In genomic region chr4:85940131-85940530, GRCh38 we compare ENCODE assay signal across 14 cellular contexts.
"Had no signal": no experiment of that assay in that cellular context is flagged by ENCODE, and none has a peak within 500 bp of the region (broad histone marks: within the 10 kb centered on the region; RNA-seq: fewer than 3 reads in every experiment).

No MANE protein-coding gene starts in this region.

- H3K36me3 ChIP-seq: brain microvascular endothelial cell, neural progenitor cell, right atrium auricular region had no signal

- H2AFZ ChIP-seq: neural progenitor cell had no signal

- H3K9ac ChIP-seq: neural progenitor cell had no signal

- H3K9me3 Mint-ChIP-seq: activated T-cell treated with anti-CD3 and anti-CD28 coated beads, Interleukin-2, amount 50 U/mL, for 4 hours; dendritic cell treated with granulocyte-macrophage colony-stimulating factor and Interleukin-4, amounts not matched to agents 40 ng/mL and 50 ng/mL, for 4 days; neural progenitor cell had no signal

- H3K27me3 Mint-ChIP-seq: activated CD4-positive, alpha-beta memory T cell treated with anti-CD3 and anti-CD28 coated beads for 36 hours; activated naive CD8-positive, alpha-beta T cell; dendritic cell treated with granulocyte-macrophage colony-stimulating factor and Interleukin-4, amounts not matched to agents 40 ng/mL and 50 ng/mL, for 4 days had no signal

- H3K4me3 Mint-ChIP-seq: activated CD4-positive, alpha-beta memory T cell treated with anti-CD3 and anti-CD28 coated beads for 36 hours; activated naive CD8-positive, alpha-beta T cell; activated T-cell treated with anti-CD3 and anti-CD28 coated beads, Interleukin-2, amount 50 U/mL, for 4 hours; dendritic cell treated with granulocyte-macrophage colony-stimulating factor and Interleukin-4, amounts not matched to agents 40 ng/mL and 50 ng/mL, for 4 days; immature natural killer cell; neural progenitor cell; stimulated activated effector memory CD8-positive, alpha-beta T cell treated with anti-CD3 and anti-CD28 coated beads, Interleukin-12 subunit alpha, Interleukin-12 subunit beta, amount 100 ng/mL, for 72 hours had no signal

- H3K9me3 ChIP-seq: left lung, right atrium auricular region, tibial nerve had no signal

- H3K4me2 ChIP-seq: neural progenitor cell had no signal

- DNase-seq: activated CD4-positive, alpha-beta memory T cell treated with anti-CD3 and anti-CD28 coated beads for 36 hours; activated gamma-delta T cell; activated T-cell treated with anti-CD3 and anti-CD28 coated beads, Interleukin-2, amount 50 U/mL, for 4 hours; brain microvascular endothelial cell; cerebellar nuclear complex; immature natural killer cell; left lung had no signal

- H3K27ac Mint-ChIP-seq: activated CD4-positive, alpha-beta memory T cell treated with anti-CD3 and anti-CD28 coated beads for 36 hours; activated naive CD8-positive, alpha-beta T cell; dendritic cell treated with granulocyte-macrophage colony-stimulating factor and Interleukin-4, amounts not matched to agents 40 ng/mL and 50 ng/mL, for 4 days; immature natural killer cell; neural progenitor cell; stimulated activated effector memory CD8-positive, alpha-beta T cell treated with anti-CD3 and anti-CD28 coated beads, Interleukin-12 subunit alpha, Interleukin-12 subunit beta, amount 100 ng/mL, for 72 hours had no signal

- H3K27ac ChIP-seq: brain microvascular endothelial cell, left lung, neural progenitor cell, right atrium auricular region, tibial nerve had no signal

- H3K36me3 Mint-ChIP-seq: activated CD4-positive, alpha-beta memory T cell treated with anti-CD3 and anti-CD28 coated beads for 36 hours; activated naive CD8-positive, alpha-beta T cell; immature natural killer cell; stimulated activated effector memory CD8-positive, alpha-beta T cell treated with anti-CD3 and anti-CD28 coated beads, Interleukin-12 subunit alpha, Interleukin-12 subunit beta, amount 100 ng/mL, for 72 hours had no signal

- H3K4me3 ChIP-seq: left lung, neural progenitor cell, right atrium auricular region, tibial nerve had no signal

- H3K4me1 ChIP-seq: left lung, neural progenitor cell, tibial nerve had no signal

- ATAC-seq: activated CD4-positive, CD25-positive, alpha-beta regulatory T cell treated with anti-CD3 and anti-CD28 coated beads, Interleukin-2, amount 50 U/mL, for 24 hours; activated T-cell treated with anti-CD3 and anti-CD28 coated beads, Interleukin-2, amount 50 U/mL, for 4 hours; left lung; stimulated activated effector memory CD8-positive, alpha-beta T cell treated with anti-CD3 and anti-CD28 coated beads, Interleukin-12 subunit alpha, Interleukin-12 subunit beta, amount 100 ng/mL, for 72 hours had no signal

- H3K27me3 ChIP-seq: brain microvascular endothelial cell, left lung, neural progenitor cell, right atrium auricular region, tibial nerve had no signal

- H3K4me1 Mint-ChIP-seq: immature natural killer cell; stimulated activated effector memory CD8-positive, alpha-beta T cell treated with anti-CD3 and anti-CD28 coated beads, Interleukin-12 subunit alpha, Interleukin-12 subunit beta, amount 100 ng/mL, for 72 hours had no signal
